ENCODE assay signal across 8 cellular contexts in genomic region chr10:49539320-49539885, GRCh38. TPM values are rescaled to one million over a fixed set of nuclear protein-coding genes. Genes with fewer than 3 reads are reported as not detected.
A peak's percentile ranks its signal among the peaks of the same experiment; 100 is the strongest.
DNase-seq lines count a peak whose midpoint lies in the region; ATAC-seq and TF ChIP-seq lines count a peak whose summit lies in the region.

No MANE protein-coding gene starts in this region.

- H3K9me3 ChIP-seq in left ventricle myocardium inferior (replicated peaks): no peaks in the 10 kb centered on the region
- no peaks in the 10 kb centered on the region for H3K9me3 ChIP-seq in prostate gland

- no peak for DNase-seq in AG09309 (ENCODE audit: low read depth)
- peak; percentile 81 for DNase-seq in OCI-M1 (lab: John Stamatoyannopoulos, UW)
- DNase-seq in amniotic epithelial cell (ENCODE audit: low read depth): peak; percentile 66
- DNase-seq in left ventricle myocardium inferior: peak; percentile 25
- DNase-seq in prostate gland (ENCODE audit: low spot score): peak; percentile 23
- no peak for DNase-seq in NCI-H2107 (lab: John Stamatoyannopoulos, UW)

- TF ChIP-seq CTCF in AG09309 (IDR thresholded peaks at IDR 0.05; ENCODE audit: control insufficient read depth, insufficient read depth, low read depth, low read length, missing control alignments) (no peak), left ventricle myocardium inferior (IDR thresholded peaks at IDR 0.05; ENCODE audit: borderline replicate concordance) (peak; percentile 2), prostate gland (IDR thresholded peaks at IDR 0.05) (peak in 1 of 4 experiments; percentile 11)

- H3K4me1 ChIP-seq in left ventricle myocardium inferior: peaks cover 53% of the 10 kb centered on the region
- no peaks in the 10 kb centered on the region for H3K4me1 ChIP-seq in prostate gland (replicated peaks)

- peak overlapping the region; percentile 92 for H3K27ac ChIP-seq in left ventricle myocardium inferior (replicated peaks)
- H3K27ac ChIP-seq in prostate gland: peak overlapping the region; percentile 87 to 88

- under 1% methylated on average over 26 of the region's 26 CpGs for WGBS in prostate gland

- ATAC-seq in GM18511 (IDR thresholded peaks at IDR 0.05; ENCODE audit: unreplicated experiment) (peak; percentile 15), HG03103 (IDR thresholded peaks at IDR 0.05; ENCODE audit: low read depth, unreplicated experiment) (peak; percentile 1)

- intact Hi-C loops in left ventricle myocardium inferior (cut with micrococcal nuclease) (no loop called here), prostate gland (cut with DNase I) (no loop called here)

- H3K36me3 ChIP-seq in left ventricle myocardium inferior (no peaks in the 10 kb centered on the region), prostate gland (no peaks in the 10 kb centered on the region)

- H3K4me3 ChIP-seq in AG09309 (ENCODE audit: control insufficient read depth, low read depth, low read length): peak overlapping the region; percentile 62
- peak overlapping the region; percentile 86 for H3K4me3 ChIP-seq in left ventricle myocardium inferior
- peak overlapping the region; percentile 61 to 68 for H3K4me3 ChIP-seq in prostate gland

- TF ChIP-seq POLR2A in prostate gland (IDR thresholded peaks at IDR 0.05): no peak

- H3K27me3 ChIP-seq in left ventricle myocardium inferior (ENCODE audit: low read depth) (no peaks in the 10 kb centered on the region), prostate gland (replicated peaks; ENCODE audit: insufficient read depth) (no peaks in the 10 kb centered on the region)

RNA-seq across cellular contexts. Expression of gene ERCC6, which starts 0.5 kb away (rescaled TPM):
- 19.9 TPM for total RNA-seq in left ventricle myocardium inferior
- 10 to 100 TPM; 18.5 to 45.5 TPM for total RNA-seq in prostate gland

Comparison
In these comparisons a context has a peak if more than half of its experiments do, and no peak if none do; other contexts are left out.
1. DNase-seq: peak in OCI-M1 (single experiment), amniotic epithelial cell (single experiment), left ventricle myocardium inferior (single experiment) and prostate gland (single experiment); none in AG09309 (single experiment) and NCI-H2107 (single experiment).
2. Peak in every context shown above with its lines, with median percentiles within 50 percentile points of each other: H3K4me3 ChIP-seq.